8 cellular contexts compared by ENCODE assay signal in genomic region chr12:4648099-4648498, GRCh38. TPM values are rescaled to one million over a fixed set of nuclear protein-coding genes. Genes with fewer than 3 reads are reported as not detected.
DNase-seq lines count a peak whose midpoint lies in the region; ATAC-seq and TF ChIP-seq lines count a peak whose summit lies in the region.

No MANE protein-coding gene starts in this region.

- peaks cover 6% of the 10 kb centered on the region for H3K79me2 ChIP-seq in trophoblast cell (ENCODE audit: control insufficient read depth, insufficient read depth, low read length, poor library complexity)

- CTCF ChIA-PET in RWPE1 (lab: Yijun Ruan, JAX) = no interaction called here

- no peaks in the 10 kb centered on the region for H3K27me3 ChIP-seq in trophoblast cell (ENCODE audit: insufficient read depth, low read length)

- no CpG with 5 or more reads among the region's 4 CpGs for WGBS in trophoblast cell (ENCODE audit: extremely low coverage, insufficient coverage, insufficient read length)

- peak overlapping the region; percentile 75 for H3K27ac ChIP-seq in RWPE1
- H3K27ac ChIP-seq in trophoblast cell (ENCODE audit: low read depth, low read length) = no peak overlapping the region

- no peak overlapping the region for H3K23ac ChIP-seq in trophoblast cell (ENCODE audit: low read length)

- POLR2A ChIA-PET in RWPE1 (lab: Yijun Ruan, JAX; ENCODE audit: low non-redundant PET) = no interaction called here

- no peaks in the 10 kb centered on the region for H3K36me3 ChIP-seq in trophoblast cell (ENCODE audit: control insufficient read depth in 1 of 2, insufficient read depth in 2 of 2, low read length in 2 of 2)

- peak; percentile 42 for ATAC-seq in GM21723 (IDR thresholded peaks at IDR 0.05; ENCODE audit: unreplicated experiment)
- ATAC-seq in GM21367 (IDR thresholded peaks at IDR 0.05; ENCODE audit: unreplicated experiment) = no peak

- peaks cover 8% of the 10 kb centered on the region for H3K79me1 ChIP-seq in trophoblast cell (ENCODE audit: low read length)

- TF ChIP-seq CTCF in RWPE1 (conservative IDR thresholded peaks at IDR 0.05; ENCODE audit: low read depth) (no peak), fibroblast of mammary gland (conservative IDR thresholded peaks at IDR 0.05; ENCODE audit: control insufficient read depth, insufficient read depth, low read depth, low read length) (no peak)

- peak overlapping the region; percentile 80 for H3K4me2 ChIP-seq in trophoblast cell (ENCODE audit: low read length)

- H4K8ac ChIP-seq in trophoblast cell (ENCODE audit: low read depth, low read length) = peak overlapping the region; percentile 98

- H3K9ac ChIP-seq in trophoblast cell (ENCODE audit: low read length) = peak overlapping the region; percentile 63

- H4K12ac ChIP-seq in trophoblast cell (ENCODE audit: low read depth, low read length) = peak overlapping the region; percentile 87

- no peak overlapping the region for H2BK120ac ChIP-seq in trophoblast cell (ENCODE audit: insufficient read depth, low read length, poor library complexity)

- no peak overlapping the region for H2BK5ac ChIP-seq in trophoblast cell (ENCODE audit: low read depth, low read length, poor library complexity)

- peak; percentile 6 for DNase-seq in AG20443 (ENCODE audit: low spot score)
- no peak for DNase-seq in RWPE1 (ENCODE audit: low spot score)
- DNase-seq in fibroblast of mammary gland (ENCODE audit: low read depth) = peak; percentile 24
- peak in 1 of 2 donors; percentile 22 for DNase-seq in trophoblast cell
- DNase-seq in cerebellar cortex (ENCODE audit: low spot score) = no peak
- DNase-seq in NCI-H69 (lab: John Stamatoyannopoulos, UW) = no peak

- H3K4me3 ChIP-seq in fibroblast of mammary gland (ENCODE audit: control insufficient read depth, low read depth, low read length) (peak overlapping the region; percentile 83), trophoblast cell (ENCODE audit: low read depth, low read length) (peak overlapping the region; percentile 67)

- H3K14ac ChIP-seq in trophoblast cell (ENCODE audit: low read length) = no peak overlapping the region

- peak overlapping the region; percentile 95 for H4K91ac ChIP-seq in trophoblast cell (ENCODE audit: low read depth, low read length)

- H2AK5ac ChIP-seq in trophoblast cell (ENCODE audit: low read length) = no peak overlapping the region

- H3K4ac ChIP-seq in trophoblast cell (ENCODE audit: low read depth, low read length) = no peak overlapping the region

- H3K4me1 ChIP-seq in trophoblast cell (ENCODE audit: control insufficient read depth in 1 of 2, insufficient read depth in 2 of 2, low read length in 2 of 2) = no peaks in the 10 kb centered on the region

- H2BK12ac ChIP-seq in trophoblast cell (ENCODE audit: low read length) = no peak overlapping the region

- no peaks in the 10 kb centered on the region for H3K9me3 ChIP-seq in trophoblast cell (ENCODE audit: insufficient read depth, low read depth, low read length)

- H2AFZ ChIP-seq in trophoblast cell (ENCODE audit: insufficient read depth, low read length, poor library complexity) = peak overlapping the region; percentile 92

- H3K18ac ChIP-seq in trophoblast cell (ENCODE audit: low read length) = peak overlapping the region; percentile 90

RNA-seq across cellular contexts. Expression of gene AKAP3, which starts 0.8 kb away (rescaled TPM):
- polyA plus RNA-seq in trophoblast cell (2013) = 0.51 and 0.60 TPM in 2 replicates

RNA-seq across cellular contexts. Expression of gene NDUFA9, which starts 0.8 kb away (rescaled TPM):
- 56.0 and 56.2 TPM in 2 replicates for polyA plus RNA-seq in trophoblast cell (2013)

Comparison
In these comparisons a context has a peak if more than half of its experiments do, and no peak if none do; other contexts are left out.
1. DNase-seq: peak in AG20443 (single experiment) and fibroblast of mammary gland (single experiment); none in RWPE1 (single experiment), cerebellar cortex (single experiment) and NCI-H69 (single experiment).